28 cellular contexts compared by ENCODE assay signal in the genomic region with DNA sequence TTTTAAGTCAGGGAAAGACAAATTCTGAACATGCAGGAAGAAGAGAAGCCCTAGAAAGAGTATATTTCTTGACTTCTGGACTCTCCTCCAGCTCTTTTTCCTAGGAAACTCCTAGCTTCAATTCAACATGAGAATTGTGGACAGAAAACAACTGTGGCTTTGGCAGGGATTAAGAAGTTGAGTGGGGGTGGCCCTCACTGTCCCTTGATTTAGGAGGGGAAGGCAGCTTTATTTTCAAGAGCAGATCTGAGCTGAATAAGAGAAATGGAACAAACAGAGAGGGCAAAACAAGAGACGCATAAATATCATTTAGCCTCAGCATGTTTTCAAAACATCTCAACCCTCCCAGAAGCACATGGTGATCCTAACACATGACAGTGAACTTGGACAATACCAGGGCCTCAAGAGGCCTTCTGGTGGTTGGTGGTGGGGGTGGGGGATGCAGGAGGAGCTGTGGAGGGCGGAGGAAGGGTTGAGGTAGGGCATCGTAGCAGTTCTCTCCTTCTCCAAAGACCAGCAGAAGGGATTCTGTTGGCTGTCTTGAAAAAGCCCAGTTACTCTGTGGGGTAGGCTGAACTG. TPM values are rescaled to one million over a fixed set of nuclear protein-coding genes. Genes with fewer than 3 reads are reported as not detected.
DNase-seq lines count a peak whose midpoint lies in the region; ATAC-seq, FAIRE-seq and TF ChIP-seq lines count a peak whose summit lies in the region.
"Had no signal": no experiment of that assay in that cellular context is flagged by ENCODE, and none has a peak within 500 bp of the region (broad histone marks: within the 10 kb centered on the region; RNA-seq: fewer than 3 reads in every experiment).

No MANE protein-coding gene starts in this region.

- H3K4me3 ChIP-seq in uterus (no peak overlapping the region), HepG2 (replicated peaks in 1 of 3; ENCODE audit: insufficient read depth in 1 of 3, low read depth in 2 of 3, low read length in 3 of 3) (no peak overlapping the region)
- H3K4me3 ChIP-seq: HAP-1, neural progenitor cell, SK-N-MC, thyroid gland had no signal

- no peaks in the 10 kb centered on the region for H3K27me3 Mint-ChIP-seq in stimulated activated naive CD8-positive, alpha-beta T cell treated with anti-CD3 and anti-CD28 coated beads, Interleukin-15, Interleukin-2, amounts not matched to agents 100 ng/mL and 50 ng/mL, for 24 hours
- H3K27me3 Mint-ChIP-seq in activated naive CD8-positive, alpha-beta T cell treated with anti-CD3 and anti-CD28 coated beads for 36 hours, result no peaks in the 10 kb centered on the region
- no peaks in the 10 kb centered on the region for H3K27me3 Mint-ChIP-seq in naive thymus-derived CD8-positive, alpha-beta T cell

- TF ChIP-seq POLR2A in uterus (IDR thresholded peaks at IDR 0.05) (no peak), HepG2 (IDR thresholded peaks at IDR 0.05; ENCODE audit: insufficient read depth in 1 of 2, low read depth in 2 of 2, low read length in 2 of 2) (no peak)

- BruUV-seq in HepG2 (replicated peaks; lab: Mats Ljungman, UMichigan), result no TSS peak

- no peaks in the 10 kb centered on the region for H3K27me3 ChIP-seq in uterus
- peaks cover 7 to 74% of the 10 kb centered on the region in 2 experiments; a peak in 4 of 5 replicates for H3K27me3 ChIP-seq in HepG2 (ENCODE audit: control insufficient read depth in 1 of 2, insufficient read depth in 2 of 2, low read length in 2 of 2)
- H3K27me3 ChIP-seq: thyroid gland had no signal

- TF ChIP-seq EP300 in HepG2 (IDR thresholded peaks at IDR 0.05; ENCODE audit: low read depth in 2 of 2, low read length in 2 of 2) (no peak), HepG2 (CRISPR knock-in tag; IDR thresholded peaks at IDR 0.05; ENCODE audit: borderline replicate concordance) (no peak)

- ATAC-seq in stimulated activated naive CD8-positive, alpha-beta T cell treated with anti-CD3 and anti-CD28 coated beads, Interleukin-15, Interleukin-2, amounts not matched to agents 100 U/mL and 50 U/mL, for 24 hours, result no peak
- ATAC-seq in naive thymus-derived CD8-positive, alpha-beta T cell, result no peak
- no peak for ATAC-seq in HepG2
- ATAC-seq: left cardiac atrium had no signal

- no peaks in the 10 kb centered on the region for H3K9me3 ChIP-seq in uterus
- H3K9me3 ChIP-seq in HepG2 (ENCODE audit: low read length), result no peaks in the 10 kb centered on the region
- H3K9me3 ChIP-seq: HAP-1, thyroid gland had no signal

- H3K9ac ChIP-seq in HepG2 (ENCODE audit: insufficient read depth, low read depth, low read length), result no peak overlapping the region
- H3K9ac ChIP-seq: neural progenitor cell had no signal

- no peak for DNase-seq in stimulated activated naive CD8-positive, alpha-beta T cell treated with anti-CD3 and anti-CD28 coated beads, Interleukin-15, Interleukin-2, amounts not matched to agents 100 U/mL and 50 U/mL, for 24 hours
- no peak for DNase-seq in activated naive CD8-positive, alpha-beta T cell treated with anti-CD3 and anti-CD28 coated beads for 36 hours
- no peak for DNase-seq in naive thymus-derived CD8-positive, alpha-beta T cell
- DNase-seq in uterus (peak in 1 of 2 donors; percentile 64), SW480 (ENCODE audit: low spot score) (no peak), HepG2 (ENCODE audit: low spot score) (no peak), NCI-H510A (lab: John Stamatoyannopoulos, UW) (no peak)
- DNase-seq: amniotic stem cell; cortex of kidney; DMS53; GF-D8; glutamatergic neuron; KG1; left cardiac atrium; NCI-H1694 treated with DMSO at 0.1 percent for 48 hours; NCI-H2171 treated with DMSO at 0.1 percent for 48 hours; NCI-H526 treated with DMSO at 0.1 percent for 48 hours; stimulated activated CD4-positive, alpha-beta T cell treated with anti-CD3 and anti-CD28 coated beads, Interleukin-1b, Interleukin-23, amount 100 ng/mL, for 48 hours; T-helper 9 cell; thyroid gland had no signal

- FAIRE-seq in HepG2 (lab: Jason Lieb, UNC), result no peak

- peaks cover 86% of the 10 kb centered on the region for H3K4me1 Mint-ChIP-seq in stimulated activated naive CD8-positive, alpha-beta T cell treated with anti-CD3 and anti-CD28 coated beads, Interleukin-15, Interleukin-2, amounts not matched to agents 100 ng/mL and 50 ng/mL, for 24 hours (ENCODE audit: low read depth)
- peaks cover 70% of the 10 kb centered on the region for H3K4me1 Mint-ChIP-seq in activated naive CD8-positive, alpha-beta T cell treated with anti-CD3 and anti-CD28 coated beads for 36 hours
- H3K4me1 Mint-ChIP-seq in naive thymus-derived CD8-positive, alpha-beta T cell, result peaks cover 45 to 79% (median 65%) of the 10 kb centered on the region in 4 donors

- no peaks in the 10 kb centered on the region for H3K79me2 ChIP-seq in HepG2 (ENCODE audit: insufficient read depth, low read length)

- POLR2A ChIA-PET in naive thymus-derived CD8-positive, alpha-beta T cell (lab: Charles Lee), result interaction anchor here (1.1 to 10.7 kb wide), 7 partner anchors 13 to 38 kb away, joined by 3 to 135 read pairs (median 13); a partner anchor contains a TSS
- POLR2A ChIA-PET in HepG2 (lab: Yijun Ruan, JAX), result no interaction called here

- peak overlapping the region; percentile 87 for H3K27ac Mint-ChIP-seq in stimulated activated naive CD8-positive, alpha-beta T cell treated with anti-CD3 and anti-CD28 coated beads, Interleukin-15, Interleukin-2, amounts not matched to agents 100 ng/mL and 50 ng/mL, for 24 hours
- H3K27ac Mint-ChIP-seq in activated naive CD8-positive, alpha-beta T cell treated with anti-CD3 and anti-CD28 coated beads for 36 hours, result peak overlapping the region; percentile 90
- H3K27ac Mint-ChIP-seq in naive thymus-derived CD8-positive, alpha-beta T cell, result peak overlapping the region; percentile 33 to 99 (median 96)
- H3K27ac Mint-ChIP-seq: activated T-helper 2 cell treated with anti-CD3 and anti-CD28 coated beads, Interferon-gamma antibody, Interleukin-2, Interleukin-4, amounts not matched to agents 10 μg/mL and 5 μg/mL and 100 μg/mL, durations not matched to agents 14 hours and 24 hours and 36 hours; neural progenitor cell; progenitor cell of endocrine pancreas had no signal

- no peak overlapping the region for H3K4me2 ChIP-seq in HepG2 (ENCODE audit: low read depth, low read length)
- H3K4me2 ChIP-seq: neural progenitor cell had no signal

- no peaks in the 10 kb centered on the region for H3K36me3 ChIP-seq in uterus
- H3K36me3 ChIP-seq in HepG2 (replicated peaks in 1 of 2; ENCODE audit: control insufficient read depth in 1 of 2, insufficient read depth in 2 of 2, low read length in 2 of 2), result no peaks in the 10 kb centered on the region
- H3K36me3 ChIP-seq: HAP-1, neural progenitor cell, thyroid gland had no signal

- H3K36me3 Mint-ChIP-seq in stimulated activated naive CD8-positive, alpha-beta T cell treated with anti-CD3 and anti-CD28 coated beads, Interleukin-15, Interleukin-2, amounts not matched to agents 100 ng/mL and 50 ng/mL, for 24 hours (ENCODE audit: low read depth), result no peaks in the 10 kb centered on the region
- peaks cover 25% of the 10 kb centered on the region for H3K36me3 Mint-ChIP-seq in activated naive CD8-positive, alpha-beta T cell treated with anti-CD3 and anti-CD28 coated beads for 36 hours
- H3K36me3 Mint-ChIP-seq in naive thymus-derived CD8-positive, alpha-beta T cell, result no peaks in the 10 kb centered on the region
- H3K36me3 Mint-ChIP-seq: neural progenitor cell had no signal

- no peak overlapping the region for H2AFZ ChIP-seq in HepG2 (ENCODE audit: low read length)
- H2AFZ ChIP-seq: neural progenitor cell had no signal

- peak overlapping the region; percentile 65 to 83 for H3K27ac ChIP-seq in uterus
- no peak overlapping the region for H3K27ac ChIP-seq in HepG2 (ENCODE audit: extremely low read length, insufficient read depth, low read length)
- H3K27ac ChIP-seq: neural progenitor cell, RWPE1, SK-N-MC, thyroid gland had no signal

- in situ Hi-C loops in HepG2 (cut with HindIII; ENCODE audit: extremely low pct_ligation_motif_present, low pct_unique_long_range_greater_than_20kb), result no loop called here

- H3K4me1 ChIP-seq in uterus (no peaks in the 10 kb centered on the region), HepG2 (ENCODE audit: insufficient read depth, low read length) (no peaks in the 10 kb centered on the region)
- H3K4me1 ChIP-seq: HAP-1, neural progenitor cell, thyroid gland had no signal

- no peaks in the 10 kb centered on the region for H3K9me3 Mint-ChIP-seq in stimulated activated naive CD8-positive, alpha-beta T cell treated with anti-CD3 and anti-CD28 coated beads, Interleukin-15, Interleukin-2, amounts not matched to agents 100 ng/mL and 50 ng/mL, for 24 hours
- peaks cover 17% of the 10 kb centered on the region for H3K9me3 Mint-ChIP-seq in activated naive CD8-positive, alpha-beta T cell treated with anti-CD3 and anti-CD28 coated beads for 36 hours
- peaks cover 0 to 3% (median 0%) of the 10 kb centered on the region in 9 donors for H3K9me3 Mint-ChIP-seq in naive thymus-derived CD8-positive, alpha-beta T cell
- H3K9me3 Mint-ChIP-seq: activated T-helper 2 cell treated with anti-CD3 and anti-CD28 coated beads, Interferon-gamma antibody, Interleukin-2, Interleukin-4, amounts not matched to agents 10 μg/mL and 5 μg/mL and 100 μg/mL, durations not matched to agents 14 hours and 24 hours and 36 hours; neural progenitor cell had no signal

- no peak overlapping the region for H3K4me3 Mint-ChIP-seq in stimulated activated naive CD8-positive, alpha-beta T cell treated with anti-CD3 and anti-CD28 coated beads, Interleukin-15, Interleukin-2, amounts not matched to agents 100 ng/mL and 50 ng/mL, for 24 hours
- no peak overlapping the region for H3K4me3 Mint-ChIP-seq in activated naive CD8-positive, alpha-beta T cell treated with anti-CD3 and anti-CD28 coated beads for 36 hours
- H3K4me3 Mint-ChIP-seq in naive thymus-derived CD8-positive, alpha-beta T cell, result peak overlapping the region in 7 of 10 donors; percentile 1 to 84 (median 67)
- H3K4me3 Mint-ChIP-seq: neural progenitor cell had no signal

- TF ChIP-seq CTCF in uterus (IDR thresholded peaks at IDR 0.05), result no peak
- no peak for TF ChIP-seq CTCF in HepG2 (CRISPR knock-in tag; IDR thresholded peaks at IDR 0.05)

- CTCF ChIA-PET in HepG2 (lab: Yijun Ruan, JAX; ENCODE audit: low intra/inter-chr PET ratio, low total read pairs), result no interaction called here

- intact Hi-C loops in uterus (cut with DNase I; ENCODE audit: low total_unique reads) (no loop called here), HepG2 (cut with micrococcal nuclease; ENCODE audit: unreplicated experiment) (no loop called here)

- TF ChIP-seq RAD21 in HepG2 (CRISPR knock-in tag; IDR thresholded peaks at IDR 0.05), result no peak

- no peaks in the 10 kb centered on the region for H4K20me1 ChIP-seq in HepG2 (ENCODE audit: insufficient read depth, low read length)

- 15% methylated on average over 3 of the region's 3 CpGs for WGBS in HepG2 (ENCODE audit: low lambda C conversion rate)

RNA-seq across cellular contexts. Expression of a gene that starts 21.0 kb away (rescaled TPM):
- total RNA-seq in activated naive CD8-positive, alpha-beta T cell treated with anti-CD3 and anti-CD28 coated beads for 36 hours, result 100 to 1,000 TPM; 167 to 175 TPM
- 10 to 100 TPM; 54.5 to 56.9 TPM for total RNA-seq in naive thymus-derived CD8-positive, alpha-beta T cell
- polyA plus RNA-seq in naive thymus-derived CD8-positive, alpha-beta T cell, result 100 to 1,000 TPM in 1 of 3 donors, 10 to 100 TPM in 2; 97.4 to 111 (median 98.2) TPM
- total RNA-seq in uterus, result 1 to 10 TPM; 1.7 to 8.5 (median 3.3) TPM
- total RNA-seq in HepG2 (2016; rRNA removed; fragmentation: Illumina TruSeq; extraction: Trizol), result not detected in 2 replicates
- total RNA-seq in HepG2 (2016; cell fraction: cytosol; rRNA removed; fragmentation: Illumina TruSeq; extraction: Trizol; ENCODE audit: low read depth), result not detected in 2 replicates
- not detected in 2 replicates for total RNA-seq in HepG2 (2016; cell fraction: insoluble cytoplasmic fraction; rRNA removed; fragmentation: Illumina TruSeq; extraction: Trizol)
- not detected in 2 replicates for total RNA-seq in HepG2 (2016; cell fraction: membrane; rRNA removed; fragmentation: Illumina TruSeq; extraction: Trizol)
- not detected in 2 replicates for total RNA-seq in HepG2 (2016; cell fraction: nucleus; rRNA removed; fragmentation: Illumina TruSeq; extraction: Trizol)
- not detected in 2 replicates for polyA plus RNA-seq in HepG2 (2011; rRNA removed)
- not detected in 2 replicates for polyA plus RNA-seq in HepG2 (2011; cell fraction: cytosol; rRNA removed)
- not detected in 2 replicates for polyA plus RNA-seq in HepG2 (2011; cell fraction: nucleus; rRNA removed)
- not detected in 2 replicates for polyA plus RNA-seq in HepG2 (2012)
- not detected in 2 replicates for polyA plus RNA-seq in HepG2 (2016; cell fraction: cytosol; fragmentation: Illumina TruSeq; extraction: Trizol; ENCODE audit: low read depth)
- polyA plus RNA-seq in HepG2 (2016; cell fraction: insoluble cytoplasmic fraction; fragmentation: Illumina TruSeq; extraction: Trizol; ENCODE audit: low read depth), result not detected in 2 replicates
- not detected in 2 replicates for polyA plus RNA-seq in HepG2 (2016; cell fraction: membrane; fragmentation: Illumina TruSeq; extraction: Trizol; ENCODE audit: low read depth)
- not detected in 2 replicates for polyA plus RNA-seq in HepG2 (2016; cell fraction: nucleus; fragmentation: Illumina TruSeq; extraction: Trizol; ENCODE audit: insufficient read depth, low read depth)
- not detected in 2 replicates for polyA minus RNA-seq in HepG2 (2011; rRNA and poly(A)+ RNA removed; ENCODE audit: low replicate concordance)
- polyA minus RNA-seq in HepG2 (2011; cell fraction: cytosol; rRNA and poly(A)+ RNA removed), result not detected in 2 replicates
- polyA minus RNA-seq in HepG2 (2011; cell fraction: nucleus; rRNA and poly(A)+ RNA removed), result not detected in 2 replicates
- total RNA-seq: HT-29, progenitor cell of endocrine pancreas had no signal

Comparison
In these comparisons a context has a peak if more than half of its experiments do, and no peak if none do; other contexts are left out.
1. H3K4me3 Mint-ChIP-seq: peak in naive thymus-derived CD8-positive, alpha-beta T cell (7 of 10); none in stimulated activated naive CD8-positive, alpha-beta T cell treated with anti-CD3 and anti-CD28 coated beads, Interleukin-15, Interleukin-2, amounts not matched to agents 100 ng/mL and 50 ng/mL, for 24 hours (single experiment) and activated naive CD8-positive, alpha-beta T cell treated with anti-CD3 and anti-CD28 coated beads for 36 hours (single experiment).
2. RNA of a gene that starts 21.0 kb away (total RNA-seq): 167 to 175 TPM in activated naive CD8-positive, alpha-beta T cell treated with anti-CD3 and anti-CD28 coated beads for 36 hours and 54.5 to 56.9 TPM in naive thymus-derived CD8-positive, alpha-beta T cell; 1.7 to 8.5 TPM in uterus and not detected in HepG2; every median in the first group is over 4 times any median in the second.
3. Peak in every context shown above with its lines, with median percentiles within 50 percentile points of each other: H3K27ac Mint-ChIP-seq.